22 cellular contexts compared by ENCODE assay signal in the genomic region with DNA sequence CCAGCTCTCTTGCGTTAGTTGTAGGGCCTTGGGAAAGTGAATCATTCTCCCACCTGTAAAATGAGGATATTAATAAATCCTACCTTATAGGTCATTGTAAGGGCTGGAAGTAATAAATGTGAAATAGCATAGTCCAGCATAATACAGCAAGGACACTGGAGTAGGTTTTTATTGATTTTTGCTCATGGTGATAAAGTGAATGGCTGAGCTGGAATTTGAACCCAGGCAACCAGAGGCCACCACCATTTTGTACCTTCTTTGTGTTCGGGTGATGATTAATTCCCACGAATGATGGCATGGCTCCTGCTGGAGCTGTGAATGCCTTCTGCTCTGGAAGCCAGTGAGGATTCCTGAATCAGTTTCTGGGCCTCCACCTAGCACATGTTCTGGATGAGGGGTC.
"Had no signal": no experiment of that assay in that cellular context is flagged by ENCODE, and none has a peak within 500 bp of the region (broad histone marks: within the 10 kb centered on the region; RNA-seq: fewer than 3 reads in every experiment).

No MANE protein-coding gene starts in this region.

- H3K36me3 ChIP-seq: breast epithelium had no signal

- ATAC-seq: activated CD8-positive, alpha-beta T cell treated with anti-CD3 and anti-CD28 coated beads, Interleukin-2, amount 10 ng/mL, durations not matched to agents 7 days and 5 days; activated T-cell treated with anti-CD3 and anti-CD28 coated beads, Interleukin-2, amount 50 U/mL, for 4 hours; naive thymus-derived CD4-positive, alpha-beta T cell; SK-N-SH treated with all-trans-retinoic acid at 6 μM for 48 hours; T-cell had no signal

- FAIRE-seq: astrocyte, endothelial cell of umbilical vein had no signal

- H3K9ac ChIP-seq: parathyroid adenoma had no signal

- H2AFZ ChIP-seq: parathyroid adenoma had no signal

- H3K4me1 ChIP-seq: breast epithelium, parathyroid adenoma had no signal

- H3K27ac ChIP-seq: parathyroid adenoma had no signal

- H3K27me3 ChIP-seq: breast epithelium, esophagus squamous epithelium, transverse colon had no signal

- H3K9me3 ChIP-seq: breast epithelium, esophagus squamous epithelium, transverse colon had no signal

- DNase-seq: activated CD4-positive, alpha-beta T cell treated with anti-CD3 and anti-CD28 coated beads, Interleukin-2, amount 10 ng/mL, durations not matched to agents 24 days and 14 days; activated CD4-positive, CD25-positive, alpha-beta regulatory T cell; activated CD8-positive, alpha-beta T cell treated with anti-CD3 and anti-CD28 coated beads, Interleukin-2, amount 10 ng/mL, durations not matched to agents 7 days and 5 days; activated effector memory CD4-positive, alpha-beta T cell treated with Interleukin-2 at 50 U/mL for 16 hours; activated naive CD4-positive, alpha-beta T cell treated with anti-CD3 and anti-CD28 coated beads, Interleukin-2, amount 50 U/mL, for 16 hours; activated T-cell treated with anti-CD3 and anti-CD28 coated beads, Interleukin-2, amount 50 U/mL, for 4 hours; cortex of kidney; effector CD8-positive, alpha-beta T cell; esophagus squamous epithelium; immature natural killer cell; mesendoderm; naive thymus-derived CD4-positive, alpha-beta T cell; stimulated activated naive CD4-positive, alpha-beta T cell treated with Interleukin-2 at 50 U/mL for 16 hours; substantia nigra; T-cell; T-helper 9 cell; transverse colon had no signal

- H3K4me3 ChIP-seq: breast epithelium, esophagus squamous epithelium, transverse colon had no signal
